ENCODE assay signal across 1 cellular context in genomic region chr21:44835647-44835973, GRCh38.
TF ChIP-seq lines count a peak whose summit lies in the region.

No MANE protein-coding gene starts in this region.

TF ChIP-seq in K562, 482 proteins besides CTCF, POLR2A, EP300 and RAD21:
- TF ChIP-seq SMARCA4 (IDR thresholded peaks at IDR 0.05) (no peak), HNRNPL (IDR thresholded peaks at IDR 0.05; ENCODE audit: low read depth, low read length) (no peak), BACH1 (tag; IDR thresholded peaks at IDR 0.05) (no peak), ETV1 (tag; conservative IDR thresholded peaks at IDR 0.05; ENCODE audit: low read depth) (no peak), BRF1 (IDR thresholded peaks at IDR 0.05; ENCODE audit: borderline replicate concordance, extremely low read depth, insufficient read length) (no peak), SIRT6 (IDR thresholded peaks at IDR 0.05; ENCODE audit: low read depth, low read length) (no peak), RREB1 (CRISPR knock-in tag; IDR thresholded peaks at IDR 0.05) (0 out of 2 replicates have a peak, but pooled peaks have one; percentile 7)
